1 cellular context compared by ENCODE assay signal in genomic region chr17:63985387-63986140, GRCh38.
TF ChIP-seq lines count a peak whose summit lies in the region.

No MANE protein-coding gene starts in this region.

TF ChIP-seq in GM23338, 12 proteins besides CTCF, POLR2A, EP300 and RAD21 (continued from another document):
- TF ChIP-seq CREB1 (CRISPR knock-in tag; IDR thresholded peaks at IDR 0.05; ENCODE audit: low read depth) (no peak), STAT1 (IDR thresholded peaks at IDR 0.05; ENCODE audit: unreplicated experiment) (no peak), ZNF331 (CRISPR knock-in tag; IDR thresholded peaks at IDR 0.05; ENCODE audit: low read depth) (no peak), EZH2phosphoT487 (IDR thresholded peaks at IDR 0.05; ENCODE audit: unreplicated experiment) (no peak), NANOG (IDR thresholded peaks at IDR 0.05; ENCODE audit: borderline replicate concordance) (no peak), ZNF114 (CRISPR knock-in tag; IDR thresholded peaks at IDR 0.05) (no peak), EZH2 (IDR thresholded peaks at IDR 0.05; ENCODE audit: low read depth, unreplicated experiment) (no peak), JUNB (IDR thresholded peaks at IDR 0.05; ENCODE audit: unreplicated experiment) (no peak)
- TF ChIP-seq, protein P1, sequence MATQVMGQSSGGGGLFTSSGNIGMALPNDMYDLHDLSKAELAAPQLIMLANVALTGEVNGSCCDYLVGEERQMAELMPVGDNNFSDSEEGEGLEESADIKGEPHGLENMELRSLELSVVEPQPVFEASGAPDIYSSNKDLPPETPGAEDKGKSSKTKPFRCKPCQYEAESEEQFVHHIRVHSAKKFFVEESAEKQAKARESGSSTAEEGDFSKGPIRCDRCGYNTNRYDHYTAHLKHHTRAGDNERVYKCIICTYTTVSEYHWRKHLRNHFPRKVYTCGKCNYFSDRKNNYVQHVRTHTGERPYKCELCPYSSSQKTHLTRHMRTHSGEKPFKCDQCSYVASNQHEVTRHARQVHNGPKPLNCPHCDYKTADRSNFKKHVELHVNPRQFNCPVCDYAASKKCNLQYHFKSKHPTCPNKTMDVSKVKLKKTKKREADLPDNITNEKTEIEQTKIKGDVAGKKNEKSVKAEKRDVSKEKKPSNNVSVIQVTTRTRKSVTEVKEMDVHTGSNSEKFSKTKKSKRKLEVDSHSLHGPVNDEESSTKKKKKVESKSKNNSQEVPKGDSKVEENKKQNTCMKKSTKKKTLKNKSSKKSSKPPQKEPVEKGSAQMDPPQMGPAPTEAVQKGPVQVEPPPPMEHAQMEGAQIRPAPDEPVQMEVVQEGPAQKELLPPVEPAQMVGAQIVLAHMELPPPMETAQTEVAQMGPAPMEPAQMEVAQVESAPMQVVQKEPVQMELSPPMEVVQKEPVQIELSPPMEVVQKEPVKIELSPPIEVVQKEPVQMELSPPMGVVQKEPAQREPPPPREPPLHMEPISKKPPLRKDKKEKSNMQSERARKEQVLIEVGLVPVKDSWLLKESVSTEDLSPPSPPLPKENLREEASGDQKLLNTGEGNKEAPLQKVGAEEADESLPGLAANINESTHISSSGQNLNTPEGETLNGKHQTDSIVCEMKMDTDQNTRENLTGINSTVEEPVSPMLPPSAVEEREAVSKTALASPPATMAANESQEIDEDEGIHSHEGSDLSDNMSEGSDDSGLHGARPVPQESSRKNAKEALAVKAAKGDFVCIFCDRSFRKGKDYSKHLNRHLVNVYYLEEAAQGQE (IDR thresholded peaks at IDR 0.05; ENCODE audit: unreplicated experiment), result no peak
- TF ChIP-seq, protein P2, sequence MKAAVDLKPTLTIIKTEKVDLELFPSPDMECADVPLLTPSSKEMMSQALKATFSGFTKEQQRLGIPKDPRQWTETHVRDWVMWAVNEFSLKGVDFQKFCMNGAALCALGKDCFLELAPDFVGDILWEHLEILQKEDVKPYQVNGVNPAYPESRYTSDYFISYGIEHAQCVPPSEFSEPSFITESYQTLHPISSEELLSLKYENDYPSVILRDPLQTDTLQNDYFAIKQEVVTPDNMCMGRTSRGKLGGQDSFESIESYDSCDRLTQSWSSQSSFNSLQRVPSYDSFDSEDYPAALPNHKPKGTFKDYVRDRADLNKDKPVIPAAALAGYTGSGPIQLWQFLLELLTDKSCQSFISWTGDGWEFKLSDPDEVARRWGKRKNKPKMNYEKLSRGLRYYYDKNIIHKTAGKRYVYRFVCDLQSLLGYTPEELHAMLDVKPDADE (IDR thresholded peaks at IDR 0.05), result no peak
- TF ChIP-seq, protein P3, sequence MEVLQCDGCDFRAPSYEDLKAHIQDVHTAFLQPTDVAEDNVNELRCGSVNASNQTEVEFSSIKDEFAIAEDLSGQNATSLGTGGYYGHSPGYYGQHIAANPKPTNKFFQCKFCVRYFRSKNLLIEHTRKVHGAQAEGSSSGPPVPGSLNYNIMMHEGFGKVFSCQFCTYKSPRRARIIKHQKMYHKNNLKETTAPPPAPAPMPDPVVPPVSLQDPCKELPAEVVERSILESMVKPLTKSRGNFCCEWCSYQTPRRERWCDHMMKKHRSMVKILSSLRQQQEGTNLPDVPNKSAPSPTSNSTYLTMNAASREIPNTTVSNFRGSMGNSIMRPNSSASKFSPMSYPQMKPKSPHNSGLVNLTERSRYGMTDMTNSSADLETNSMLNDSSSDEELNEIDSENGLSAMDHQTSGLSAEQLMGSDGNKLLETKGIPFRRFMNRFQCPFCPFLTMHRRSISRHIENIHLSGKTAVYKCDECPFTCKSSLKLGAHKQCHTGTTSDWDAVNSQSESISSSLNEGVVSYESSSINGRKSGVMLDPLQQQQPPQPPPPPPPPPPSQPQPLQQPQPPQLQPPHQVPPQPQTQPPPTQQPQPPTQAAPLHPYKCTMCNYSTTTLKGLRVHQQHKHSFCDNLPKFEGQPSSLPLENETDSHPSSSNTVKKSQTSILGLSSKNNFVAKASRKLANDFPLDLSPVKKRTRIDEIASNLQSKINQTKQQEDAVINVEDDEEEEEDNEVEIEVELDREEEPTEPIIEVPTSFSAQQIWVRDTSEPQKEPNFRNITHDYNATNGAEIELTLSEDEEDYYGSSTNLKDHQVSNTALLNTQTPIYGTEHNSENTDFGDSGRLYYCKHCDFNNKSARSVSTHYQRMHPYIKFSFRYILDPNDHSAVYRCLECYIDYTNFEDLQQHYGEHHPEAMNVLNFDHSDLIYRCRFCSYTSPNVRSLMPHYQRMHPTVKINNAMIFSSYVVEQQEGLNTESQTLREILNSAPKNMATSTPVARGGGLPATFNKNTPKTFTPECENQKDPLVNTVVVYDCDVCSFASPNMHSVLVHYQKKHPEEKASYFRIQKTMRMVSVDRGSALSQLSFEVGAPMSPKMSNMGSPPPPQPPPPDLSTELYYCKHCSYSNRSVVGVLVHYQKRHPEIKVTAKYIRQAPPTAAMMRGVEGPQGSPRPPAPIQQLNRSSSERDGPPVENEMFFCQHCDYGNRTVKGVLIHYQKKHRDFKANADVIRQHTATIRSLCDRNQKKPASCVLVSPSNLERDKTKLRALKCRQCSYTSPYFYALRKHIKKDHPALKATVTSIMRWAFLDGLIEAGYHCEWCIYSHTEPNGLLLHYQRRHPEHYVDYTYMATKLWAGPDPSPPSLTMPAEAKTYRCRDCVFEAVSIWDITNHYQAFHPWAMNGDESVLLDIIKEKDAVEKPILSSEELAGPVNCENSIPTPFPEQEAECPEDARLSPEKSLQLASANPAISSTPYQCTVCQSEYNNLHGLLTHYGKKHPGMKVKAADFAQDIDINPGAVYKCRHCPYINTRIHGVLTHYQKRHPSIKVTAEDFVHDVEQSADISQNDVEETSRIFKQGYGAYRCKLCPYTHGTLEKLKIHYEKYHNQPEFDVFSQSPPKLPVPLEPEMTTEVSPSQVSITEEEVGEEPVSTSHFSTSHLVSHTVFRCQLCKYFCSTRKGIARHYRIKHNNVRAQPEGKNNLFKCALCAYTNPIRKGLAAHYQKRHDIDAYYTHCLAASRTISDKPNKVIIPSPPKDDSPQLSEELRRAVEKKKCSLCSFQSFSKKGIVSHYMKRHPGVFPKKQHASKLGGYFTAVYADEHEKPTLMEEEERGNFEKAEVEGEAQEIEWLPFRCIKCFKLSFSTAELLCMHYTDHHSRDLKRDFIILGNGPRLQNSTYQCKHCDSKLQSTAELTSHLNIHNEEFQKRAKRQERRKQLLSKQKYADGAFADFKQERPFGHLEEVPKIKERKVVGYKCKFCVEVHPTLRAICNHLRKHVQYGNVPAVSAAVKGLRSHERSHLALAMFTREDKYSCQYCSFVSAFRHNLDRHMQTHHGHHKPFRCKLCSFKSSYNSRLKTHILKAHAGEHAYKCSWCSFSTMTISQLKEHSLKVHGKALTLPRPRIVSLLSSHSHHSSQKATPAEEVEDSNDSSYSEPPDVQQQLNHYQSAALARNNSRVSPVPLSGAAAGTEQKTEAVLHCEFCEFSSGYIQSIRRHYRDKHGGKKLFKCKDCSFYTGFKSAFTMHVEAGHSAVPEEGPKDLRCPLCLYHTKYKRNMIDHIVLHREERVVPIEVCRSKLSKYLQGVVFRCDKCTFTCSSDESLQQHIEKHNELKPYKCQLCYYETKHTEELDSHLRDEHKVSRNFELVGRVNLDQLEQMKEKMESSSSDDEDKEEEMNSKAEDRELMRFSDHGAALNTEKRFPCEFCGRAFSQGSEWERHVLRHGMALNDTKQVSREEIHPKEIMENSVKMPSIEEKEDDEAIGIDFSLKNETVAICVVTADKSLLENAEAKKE (CRISPR knock-in tag; IDR thresholded peaks at IDR 0.05), result no peak
